10 cellular contexts compared by ENCODE assay signal in genomic region chr5:132479073-132479811, GRCh38. TPM values are rescaled to one million over a fixed set of nuclear protein-coding genes. Genes with fewer than 3 reads are reported as not detected.
DNase-seq lines count a peak whose midpoint lies in the region; ATAC-seq, FAIRE-seq and TF ChIP-seq lines count a peak whose summit lies in the region.
"Had no signal": no experiment of that assay in that cellular context is flagged by ENCODE, and none has a peak within 500 bp of the region (broad histone marks: within the 10 kb centered on the region; RNA-seq: fewer than 3 reads in every experiment).

No MANE protein-coding gene starts in this region.

- H3K36me3 ChIP-seq in tibial nerve = peaks cover 0 to 34% (median 12%) of the 10 kb centered on the region in 3 donors
- H3K36me3 ChIP-seq: uterus had no signal

- no peaks in the 10 kb centered on the region for H3K27me3 Mint-ChIP-seq in activated naive CD8-positive, alpha-beta T cell treated with anti-CD3 and anti-CD28 coated beads, Interleukin-2, amount 10 ng/mL, durations not matched to agents 7 days and 5 days

- peak; percentile 57 for ATAC-seq in HG03175 (IDR thresholded peaks at IDR 0.05; ENCODE audit: unreplicated experiment)
- ATAC-seq in activated naive CD8-positive, alpha-beta T cell treated with anti-CD3 and anti-CD28 coated beads, Interleukin-2, amount 10 ng/mL, durations not matched to agents 7 days and 5 days (ENCODE audit: low read depth) = peak; percentile 1

- peak overlapping the region in 3 of 4 donors; percentile 5 to 55 (median 40) for H3K27ac ChIP-seq in tibial nerve

- POLR2A ChIA-PET in activated naive CD8-positive, alpha-beta T cell treated with anti-CD3 and anti-CD28 coated beads, Interleukin-2, amount 10 ng/mL, durations not matched to agents 7 days and 5 days (lab: Charles Lee) = interaction anchor here (0.6 to 30.8 kb wide), 20 partner anchors 2 to 283 kb away, joined by 3 to 1195 read pairs (median 8); partner anchors contain the start of gene IRF1

- peaks cover 0 to 51% (median 42%) of the 10 kb centered on the region in 4 donors for H3K4me1 ChIP-seq in tibial nerve
- H3K4me1 ChIP-seq: uterus had no signal

- no peaks in the 10 kb centered on the region for H3K27me3 ChIP-seq in tibial nerve
- H3K27me3 ChIP-seq: uterus had no signal

- DNase-seq in activated T-cell treated with anti-CD3 and anti-CD28 coated beads, Interleukin-2, amount 50 U/mL, for 1 hour = peak; percentile 20
- DNase-seq in activated T-cell treated with anti-CD3 and anti-CD28 coated beads for 4 hours = no peak
- DNase-seq in activated naive CD8-positive, alpha-beta T cell treated with anti-CD3 and anti-CD28 coated beads, Interleukin-2, amount 10 ng/mL, durations not matched to agents 7 days and 5 days = peak; percentile 28
- no peak for DNase-seq in tibial nerve (ENCODE audit: low spot score in 2 of 2)
- no peak for DNase-seq in NCI-H1048 (lab: John Stamatoyannopoulos, UW)
- DNase-seq in RCC 7860 (ENCODE audit: low spot score) = no peak
- no peak for DNase-seq in stimulated activated CD4-positive, alpha-beta T cell treated with anti-CD3 and anti-CD28 coated beads, Interleukin-1b, Interleukin-23, amount 100 ng/mL, for 48 hours
- DNase-seq: SW 1271, uterus had no signal

- 85 to 88% methylated on average over 3 of the region's 3 CpGs for WGBS in tibial nerve, 2 donors

- TF ChIP-seq POLR2A in tibial nerve (IDR thresholded peaks at IDR 0.05) = no peak

- no peak for FAIRE-seq in RCC 7860 (lab: Jason Lieb, UNC)

- H3K27ac Mint-ChIP-seq in activated naive CD8-positive, alpha-beta T cell treated with anti-CD3 and anti-CD28 coated beads, Interleukin-2, amount 10 ng/mL, durations not matched to agents 7 days and 5 days = peak overlapping the region; percentile 37

- no peak overlapping the region for H3K4me3 ChIP-seq in tibial nerve
- H3K4me3 ChIP-seq: uterus had no signal

- peaks cover 60% of the 10 kb centered on the region for H3K4me1 Mint-ChIP-seq in activated naive CD8-positive, alpha-beta T cell treated with anti-CD3 and anti-CD28 coated beads, Interleukin-2, amount 10 ng/mL, durations not matched to agents 7 days and 5 days

- H3K36me3 Mint-ChIP-seq in activated naive CD8-positive, alpha-beta T cell treated with anti-CD3 and anti-CD28 coated beads, Interleukin-2, amount 10 ng/mL, durations not matched to agents 7 days and 5 days = peaks cover 16% of the 10 kb centered on the region

- no peaks in the 10 kb centered on the region for H3K9me3 ChIP-seq in tibial nerve
- H3K9me3 ChIP-seq: uterus had no signal

- no peak for TF ChIP-seq EP300 in tibial nerve (IDR thresholded peaks at IDR 0.05)

- no peaks in the 10 kb centered on the region for H3K9me3 Mint-ChIP-seq in activated naive CD8-positive, alpha-beta T cell treated with anti-CD3 and anti-CD28 coated beads, Interleukin-2, amount 10 ng/mL, durations not matched to agents 7 days and 5 days

- TF ChIP-seq CTCF in tibial nerve (IDR thresholded peaks at IDR 0.05) = no peak

- H3K4me3 Mint-ChIP-seq in activated naive CD8-positive, alpha-beta T cell treated with anti-CD3 and anti-CD28 coated beads, Interleukin-2, amount 10 ng/mL, durations not matched to agents 7 days and 5 days = no peak overlapping the region

RNA-seq across cellular contexts. Expression of gene IRF1, which starts 11.3 kb away (rescaled TPM):
- 100 to 1,000 TPM; 228 to 238 TPM for total RNA-seq in activated naive CD8-positive, alpha-beta T cell treated with anti-CD3 and anti-CD28 coated beads, Interleukin-2, amount 10 ng/mL, durations not matched to agents 7 days and 5 days
- 10 to 100 TPM; 15.1 to 36.9 (median 28.4) TPM for total RNA-seq in tibial nerve

Comparison
In these comparisons a context has a peak if more than half of its experiments do, and no peak if none do; other contexts are left out.
1. DNase-seq: peak in activated T-cell treated with anti-CD3 and anti-CD28 coated beads, Interleukin-2, amount 50 U/mL, for 1 hour (single experiment) and activated naive CD8-positive, alpha-beta T cell treated with anti-CD3 and anti-CD28 coated beads, Interleukin-2, amount 10 ng/mL, durations not matched to agents 7 days and 5 days (single experiment); none in activated T-cell treated with anti-CD3 and anti-CD28 coated beads for 4 hours (single experiment), tibial nerve (0 of 2), NCI-H1048 (single experiment), RCC 7860 (single experiment) and stimulated activated CD4-positive, alpha-beta T cell treated with anti-CD3 and anti-CD28 coated beads, Interleukin-1b, Interleukin-23, amount 100 ng/mL, for 48 hours (single experiment).
2. RNA of gene IRF1, which starts 11.3 kb away (total RNA-seq): 228 to 238 TPM in activated naive CD8-positive, alpha-beta T cell treated with anti-CD3 and anti-CD28 coated beads, Interleukin-2, amount 10 ng/mL, durations not matched to agents 7 days and 5 days; 15.1 to 36.9 TPM in tibial nerve; every median in the first group is over 4 times any median in the second.